ENCODE assay signal across 8 cellular contexts in the genomic region with DNA sequence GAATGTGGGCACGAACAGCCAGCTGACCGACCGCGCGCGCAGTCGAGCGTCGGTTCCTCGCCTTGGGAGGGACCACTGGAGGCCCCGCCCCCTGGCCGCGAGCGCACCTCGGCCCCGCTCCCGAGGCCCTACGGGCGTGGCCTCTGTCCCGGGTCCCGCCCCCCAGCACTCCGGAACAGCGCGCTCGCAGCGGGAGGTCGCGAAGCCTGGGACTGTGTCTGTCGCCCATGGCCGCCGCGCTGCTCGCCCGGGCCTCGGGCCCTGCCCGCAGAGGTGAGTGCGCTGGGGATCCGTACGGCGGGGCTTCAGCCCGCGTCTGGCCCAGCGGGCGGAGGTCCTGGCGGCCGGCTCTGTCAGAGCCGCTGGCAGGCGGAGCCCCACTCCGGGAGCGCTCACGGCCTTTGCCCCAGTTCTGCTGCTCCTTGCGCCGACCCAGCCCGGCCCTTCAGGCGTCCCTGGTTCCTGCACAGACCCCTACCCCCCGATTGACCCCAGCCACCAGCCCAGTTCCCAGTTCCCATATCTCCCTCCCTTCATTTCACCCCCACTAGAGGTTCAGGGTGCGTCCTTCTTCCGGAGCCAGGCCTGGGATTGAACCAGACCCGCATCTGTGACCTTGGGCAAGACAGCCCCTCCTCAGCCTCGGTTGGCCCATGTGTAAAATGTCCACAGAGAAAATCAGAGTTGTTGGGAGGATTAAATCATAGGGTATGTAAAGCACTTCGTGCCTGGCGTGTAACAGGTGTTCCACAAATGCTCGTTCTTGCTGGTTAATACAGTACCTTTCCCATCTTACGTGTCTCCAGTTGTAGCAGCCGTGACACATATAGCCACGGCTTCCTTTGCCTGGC. TPM values are rescaled to one million over a fixed set of nuclear protein-coding genes. Genes with fewer than 3 reads are reported as not detected.
A peak's percentile ranks its signal among the peaks of the same experiment; 100 is the strongest.
DNase-seq lines count a peak whose midpoint lies in the region; ATAC-seq and TF ChIP-seq lines count a peak whose summit lies in the region.

A gene with protein sequence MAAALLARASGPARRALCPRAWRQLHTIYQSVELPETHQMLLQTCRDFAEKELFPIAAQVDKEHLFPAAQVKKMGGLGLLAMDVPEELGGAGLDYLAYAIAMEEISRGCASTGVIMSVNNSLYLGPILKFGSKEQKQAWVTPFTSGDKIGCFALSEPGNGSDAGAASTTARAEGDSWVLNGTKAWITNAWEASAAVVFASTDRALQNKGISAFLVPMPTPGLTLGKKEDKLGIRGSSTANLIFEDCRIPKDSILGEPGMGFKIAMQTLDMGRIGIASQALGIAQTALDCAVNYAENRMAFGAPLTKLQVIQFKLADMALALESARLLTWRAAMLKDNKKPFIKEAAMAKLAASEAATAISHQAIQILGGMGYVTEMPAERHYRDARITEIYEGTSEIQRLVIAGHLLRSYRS (plus strand): TSS at position 168 of the 851 bp plus-strand sequence. CDS start 60 bp downstream, at position 228.

- H3K4me1 Mint-ChIP-seq in activated naive CD8-positive, alpha-beta T cell treated with anti-CD3 and anti-CD28 coated beads, Interleukin-2, amount 10 ng/mL, durations not matched to agents 7 days and 5 days = peaks cover 15% of the 10 kb centered on the region

- TF ChIP-seq POLR2A in tibial nerve (IDR thresholded peaks at IDR 0.05) = peak in 1 of 2 donors; percentile 51

- H3K36me3 Mint-ChIP-seq in activated naive CD8-positive, alpha-beta T cell treated with anti-CD3 and anti-CD28 coated beads, Interleukin-2, amount 10 ng/mL, durations not matched to agents 7 days and 5 days = peaks cover 24% of the 10 kb centered on the region

- DNase-seq in GM12865 (ENCODE audit: low read depth) (peak; percentile 93), NCI-H1092 treated with DMSO at 0.1 percent for 48 hours (lab: John Stamatoyannopoulos, UW) (peak; percentile 76), SW 1271 (lab: John Stamatoyannopoulos, UW) (peak; percentile 59 to 80), cardiac septum (ENCODE audit: low spot score) (peak; percentile 96), pons (ENCODE audit: low spot score) (peak; percentile 73), tibial nerve (ENCODE audit: low spot score in 2 of 2) (peak; percentile 76 to 83)
- DNase-seq in activated naive CD8-positive, alpha-beta T cell treated with anti-CD3 and anti-CD28 coated beads, Interleukin-2, amount 10 ng/mL, durations not matched to agents 7 days and 5 days = peak; percentile 96

- H3K27ac ChIP-seq in tibial nerve = peak within 1 kb of the TSS; percentile 82 to 91 (median 83)

- H3K9me3 ChIP-seq in tibial nerve = no peaks in the 10 kb centered on the region

- no peaks in the 10 kb centered on the region for H3K9me3 Mint-ChIP-seq in activated naive CD8-positive, alpha-beta T cell treated with anti-CD3 and anti-CD28 coated beads, Interleukin-2, amount 10 ng/mL, durations not matched to agents 7 days and 5 days

- ATAC-seq in HG02588 (IDR thresholded peaks at IDR 0.05; ENCODE audit: unreplicated experiment) = peak; percentile 93
- peak; percentile 100 for ATAC-seq in activated naive CD8-positive, alpha-beta T cell treated with anti-CD3 and anti-CD28 coated beads, Interleukin-2, amount 10 ng/mL, durations not matched to agents 7 days and 5 days (ENCODE audit: low read depth)

- H3K27ac Mint-ChIP-seq in activated naive CD8-positive, alpha-beta T cell treated with anti-CD3 and anti-CD28 coated beads, Interleukin-2, amount 10 ng/mL, durations not matched to agents 7 days and 5 days = peak within 1 kb of the TSS; percentile 83

- H3K4me1 ChIP-seq in tibial nerve = peaks cover 0 to 16% (median 8%) of the 10 kb centered on the region in 4 donors

- TF ChIP-seq CTCF in GM12865 (IDR thresholded peaks at IDR 0.05; ENCODE audit: insufficient read depth, low read depth, low read length, missing control alignments) (no peak), tibial nerve (IDR thresholded peaks at IDR 0.05) (peak in 1 of 5 experiments; percentile 14)

- POLR2A ChIA-PET in activated naive CD8-positive, alpha-beta T cell treated with anti-CD3 and anti-CD28 coated beads, Interleukin-2, amount 10 ng/mL, durations not matched to agents 7 days and 5 days (lab: Charles Lee) = interaction anchor here (1.0 kb wide), 1 partner anchor 11 kb away, joined by 3 read pairs; no protein-coding TSS in a partner anchor

- H3K4me3 Mint-ChIP-seq in activated naive CD8-positive, alpha-beta T cell treated with anti-CD3 and anti-CD28 coated beads, Interleukin-2, amount 10 ng/mL, durations not matched to agents 7 days and 5 days = peak within 1 kb of the TSS; percentile 96

- H3K27me3 Mint-ChIP-seq in activated naive CD8-positive, alpha-beta T cell treated with anti-CD3 and anti-CD28 coated beads, Interleukin-2, amount 10 ng/mL, durations not matched to agents 7 days and 5 days = no peaks in the 10 kb centered on the region

- no peaks in the 10 kb centered on the region for H3K27me3 ChIP-seq in tibial nerve

- peak in 1 of 2 donors; percentile 54 for TF ChIP-seq EP300 in tibial nerve (IDR thresholded peaks at IDR 0.05)

- H3K36me3 ChIP-seq in tibial nerve = peaks cover 0 to 61% (median 7%) of the 10 kb centered on the region in 3 donors

- intact Hi-C loops in cardiac septum (cut with DNase I) = loop anchor here (5.0 kb wide), 1 partner anchor 181 kb away; no protein-coding TSS in a partner anchor

- 9 to 11% methylated on average over 45 to 62 of the region's 66 CpGs for WGBS in tibial nerve, 2 donors

- peak within 1 kb of the TSS; percentile 62 for H3K4me3 ChIP-seq in GM12865 (ENCODE audit: low read depth, low read length)
- H3K4me3 ChIP-seq in tibial nerve = peak within 1 kb of the TSS; percentile 62 to 89 (median 70)

RNA-seq across cellular contexts. Expression of the gene that starts here (rescaled TPM):
- 10 to 100 TPM; 17.1 to 22.0 TPM for total RNA-seq in activated naive CD8-positive, alpha-beta T cell treated with anti-CD3 and anti-CD28 coated beads, Interleukin-2, amount 10 ng/mL, durations not matched to agents 7 days and 5 days
- 58.4 TPM for total RNA-seq in cardiac septum
- total RNA-seq in tibial nerve = 10 to 100 TPM; 24.7 to 53.4 (median 34.3) TPM

Comparison
In these comparisons a context has a peak if more than half of its experiments do, and no peak if none do; other contexts are left out.
1. Peak in every context shown above with its lines: DNase-seq, ATAC-seq, H3K4me3 ChIP-seq and H3K27ac ChIP-seq.